17 cellular contexts compared by ENCODE assay signal in the genomic region with DNA sequence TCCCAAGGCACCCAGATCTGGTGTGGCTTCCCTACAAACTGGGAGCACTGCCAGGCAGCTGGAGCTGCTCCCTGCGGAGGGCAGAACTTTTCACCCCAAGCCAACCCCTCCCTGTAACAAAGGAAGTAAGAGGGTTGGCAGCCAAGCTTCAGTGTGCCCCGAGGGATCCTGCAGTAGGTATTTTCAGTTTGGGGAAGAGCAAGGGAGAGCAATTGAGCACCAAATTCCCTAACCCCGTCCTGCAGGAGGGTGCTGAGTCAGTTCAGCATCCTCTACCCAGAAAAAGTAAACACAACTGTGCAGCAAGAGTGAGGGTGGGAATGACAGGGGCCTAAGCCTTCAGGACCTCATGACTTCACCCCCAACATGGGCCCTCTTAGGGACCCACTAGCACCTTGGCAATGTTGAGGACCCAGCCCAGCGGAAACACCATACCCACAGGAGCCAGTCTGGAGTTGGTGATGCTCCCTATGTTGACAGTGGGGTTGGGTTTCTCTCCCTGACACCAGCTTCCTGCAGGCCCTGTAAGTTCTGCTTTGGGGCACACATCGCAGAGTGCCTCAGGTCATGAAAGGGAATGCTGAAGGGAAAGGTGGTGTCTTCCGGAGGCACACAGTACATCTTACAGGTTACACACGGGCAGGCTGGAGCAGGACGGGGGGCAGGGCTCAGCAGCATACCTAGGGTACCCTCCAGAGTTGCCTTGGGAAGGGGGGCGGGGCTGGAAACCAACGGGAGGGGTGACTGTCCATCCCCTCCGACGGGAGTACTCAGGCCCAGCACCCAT. TPM values are rescaled to one million over a fixed set of nuclear protein-coding genes. Genes with fewer than 3 reads are reported as not detected.
A peak's percentile ranks its signal among the peaks of the same experiment; 100 is the strongest.
DNase-seq lines count a peak whose midpoint lies in the region; ATAC-seq lines count a peak whose summit lies in the region.
"Had no signal": no experiment of that assay in that cellular context is flagged by ENCODE, and none has a peak within 500 bp of the region (broad histone marks: within the 10 kb centered on the region; RNA-seq: fewer than 3 reads in every experiment).

No MANE protein-coding gene starts in this region.

- no peak overlapping the region for H3K27ac ChIP-seq in subcutaneous abdominal adipose tissue (ENCODE audit: low read depth, low read length)
- H3K27ac ChIP-seq: esophagus muscularis mucosa, sigmoid colon, transverse colon had no signal

- H3K27me3 ChIP-seq in subcutaneous abdominal adipose tissue (ENCODE audit: control insufficient read depth in 5 of 5, insufficient read depth in 4 of 5, low read length in 5 of 5) (no peaks in the 10 kb centered on the region), HAP-1 (ENCODE audit: low read depth) (no peaks in the 10 kb centered on the region)
- H3K27me3 ChIP-seq: esophagus muscularis mucosa, sigmoid colon, transverse colon had no signal

- no peak overlapping the region for H3K4me3 Mint-ChIP-seq in activated CD4-positive, alpha-beta T cell treated with anti-CD3 and anti-CD28 coated beads, Interleukin-2, amount 10 ng/mL, durations not matched to agents 24 days and 14 days
- H3K4me3 Mint-ChIP-seq: activated CD4-positive, alpha-beta T cell treated with anti-CD3 and anti-CD28 coated beads for 36 hours; natural killer cell had no signal

- intact Hi-C loops in activated CD4-positive, alpha-beta T cell treated with anti-CD3 and anti-CD28 coated beads, Interleukin-2, amount 10 ng/mL, durations not matched to agents 24 days and 14 days (cut with micrococcal nuclease), result no loop called here

- H3K36me3 ChIP-seq in subcutaneous abdominal adipose tissue (ENCODE audit: control insufficient read depth in 5 of 5, insufficient read depth in 5 of 5, low read length in 5 of 5) (peaks cover 9 to 50% (median 48%) of the 10 kb centered on the region in 5 donors), HAP-1 (replicated peaks) (peaks cover 15% of the 10 kb centered on the region)

- H3K4me1 ChIP-seq in subcutaneous abdominal adipose tissue (ENCODE audit: control insufficient read depth in 5 of 5, insufficient read depth in 5 of 5, low read length in 5 of 5), result peaks cover 9 to 36% (median 28%) of the 10 kb centered on the region in 5 donors
- H3K4me1 ChIP-seq in HAP-1, result no peaks in the 10 kb centered on the region

- H3K4me3 ChIP-seq in subcutaneous abdominal adipose tissue (ENCODE audit: low read depth in 1 of 5, low read length in 5 of 5) (no peak overlapping the region), HAP-1 (no peak overlapping the region)
- H3K4me3 ChIP-seq: esophagus muscularis mucosa, sigmoid colon, transverse colon had no signal

- in situ Hi-C loops in HAP-1 (cut with MboI; ENCODE audit: low sequenced_read_pairs), result no loop called here

- peak overlapping the region in 3 of 5 donors; percentile 4 to 34 (median 10) for H3K9ac ChIP-seq in subcutaneous abdominal adipose tissue (ENCODE audit: low read length in 5 of 5)

- no peaks in the 10 kb centered on the region for H3K9me3 Mint-ChIP-seq in activated CD4-positive, alpha-beta T cell treated with anti-CD3 and anti-CD28 coated beads, Interleukin-2, amount 10 ng/mL, durations not matched to agents 24 days and 14 days
- H3K9me3 Mint-ChIP-seq: natural killer cell had no signal

- peak overlapping the region; percentile 50 for H3K27ac Mint-ChIP-seq in activated CD4-positive, alpha-beta T cell treated with anti-CD3 and anti-CD28 coated beads, Interleukin-2, amount 10 ng/mL, durations not matched to agents 24 days and 14 days

- no peaks in the 10 kb centered on the region for H3K27me3 Mint-ChIP-seq in activated CD4-positive, alpha-beta T cell treated with anti-CD3 and anti-CD28 coated beads, Interleukin-2, amount 10 ng/mL, durations not matched to agents 24 days and 14 days
- H3K27me3 Mint-ChIP-seq: activated CD4-positive, alpha-beta T cell treated with anti-CD3 and anti-CD28 coated beads for 36 hours had no signal

- peaks cover 10% of the 10 kb centered on the region for H3K4me1 Mint-ChIP-seq in activated CD4-positive, alpha-beta T cell treated with anti-CD3 and anti-CD28 coated beads, Interleukin-2, amount 10 ng/mL, durations not matched to agents 24 days and 14 days

- ATAC-seq in GM18909 (IDR thresholded peaks at IDR 0.05; ENCODE audit: poor library complexity, unreplicated experiment), result no peak
- ATAC-seq: activated CD4-positive, alpha-beta T cell treated with anti-CD3 and anti-CD28 coated beads for 36 hours; natural killer cell had no signal

- H3K9me3 ChIP-seq in subcutaneous abdominal adipose tissue (ENCODE audit: control insufficient read depth in 5 of 5, low read length in 5 of 5) (no peaks in the 10 kb centered on the region), HAP-1 (no peaks in the 10 kb centered on the region)
- H3K9me3 ChIP-seq: esophagus muscularis mucosa, sigmoid colon, transverse colon had no signal

- peaks cover 36% of the 10 kb centered on the region for H3K36me3 Mint-ChIP-seq in activated CD4-positive, alpha-beta T cell treated with anti-CD3 and anti-CD28 coated beads, Interleukin-2, amount 10 ng/mL, durations not matched to agents 24 days and 14 days (ENCODE audit: low read depth)

- DNase-seq in activated CD4-positive, alpha-beta T cell treated with anti-CD3 and anti-CD28 coated beads, Interleukin-2, amount 10 ng/mL, durations not matched to agents 24 days and 14 days, result no peak
- DNase-seq in activated CD4-positive, alpha-beta T cell treated with anti-CD3 and anti-CD28 coated beads, Interleukin-2, amount 50 U/mL, for 1 hour, result no peak
- DNase-seq in brain pericyte (ENCODE audit: low read depth, low spot score) (peak; percentile 38), hepatic stellate cell (ENCODE audit: low spot score) (peak; percentile 50), KG1 (lab: John Stamatoyannopoulos, UW) (no peak), HAP-1 (ENCODE audit: low spot score in 2 of 2) (no peak)
- DNase-seq: activated CD4-positive, alpha-beta T cell treated with anti-CD3 and anti-CD28 coated beads for 36 hours; DMS79; HCEC 1CT; natural killer cell; NCI-H1436; sigmoid colon; transverse colon had no signal

RNA-seq across cellular contexts. Expression of a gene that starts 14.8 kb away (rescaled TPM):
- 27.5 and 28.2 TPM in 2 replicates for total RNA-seq in activated CD4-positive, alpha-beta T cell treated with anti-CD3 and anti-CD28 coated beads, Interleukin-2, amount 10 ng/mL, durations not matched to agents 24 days and 14 days

RNA-seq across cellular contexts. Expression of a gene that starts 27.1 kb away (rescaled TPM):
- total RNA-seq in activated CD4-positive, alpha-beta T cell treated with anti-CD3 and anti-CD28 coated beads, Interleukin-2, amount 10 ng/mL, durations not matched to agents 24 days and 14 days, result 44.0 and 48.8 TPM in 2 replicates

RNA-seq across cellular contexts. Expression of a gene that starts 48.0 kb away (rescaled TPM):
- 94.9 and 100 TPM in 2 replicates for total RNA-seq in activated CD4-positive, alpha-beta T cell treated with anti-CD3 and anti-CD28 coated beads, Interleukin-2, amount 10 ng/mL, durations not matched to agents 24 days and 14 days

RNA-seq across cellular contexts. Expression of a gene that starts 55.4 kb away (rescaled TPM):
- not detected in 2 replicates for total RNA-seq in activated CD4-positive, alpha-beta T cell treated with anti-CD3 and anti-CD28 coated beads, Interleukin-2, amount 10 ng/mL, durations not matched to agents 24 days and 14 days
- total RNA-seq: activated CD4-positive, alpha-beta T cell treated with anti-CD3 and anti-CD28 coated beads for 36 hours; bronchial epithelial cell; natural killer cell had no signal

Comparison
In these comparisons a context has a peak if more than half of its experiments do, and no peak if none do; other contexts are left out.
1. DNase-seq: peak in brain pericyte (single experiment) and hepatic stellate cell (single experiment); none in activated CD4-positive, alpha-beta T cell treated with anti-CD3 and anti-CD28 coated beads, Interleukin-2, amount 10 ng/mL, durations not matched to agents 24 days and 14 days (single experiment), activated CD4-positive, alpha-beta T cell treated with anti-CD3 and anti-CD28 coated beads, Interleukin-2, amount 50 U/mL, for 1 hour (single experiment), KG1 (single experiment) and HAP-1 (0 of 2).